8 cellular contexts compared by ENCODE assay signal in the genomic region with DNA sequence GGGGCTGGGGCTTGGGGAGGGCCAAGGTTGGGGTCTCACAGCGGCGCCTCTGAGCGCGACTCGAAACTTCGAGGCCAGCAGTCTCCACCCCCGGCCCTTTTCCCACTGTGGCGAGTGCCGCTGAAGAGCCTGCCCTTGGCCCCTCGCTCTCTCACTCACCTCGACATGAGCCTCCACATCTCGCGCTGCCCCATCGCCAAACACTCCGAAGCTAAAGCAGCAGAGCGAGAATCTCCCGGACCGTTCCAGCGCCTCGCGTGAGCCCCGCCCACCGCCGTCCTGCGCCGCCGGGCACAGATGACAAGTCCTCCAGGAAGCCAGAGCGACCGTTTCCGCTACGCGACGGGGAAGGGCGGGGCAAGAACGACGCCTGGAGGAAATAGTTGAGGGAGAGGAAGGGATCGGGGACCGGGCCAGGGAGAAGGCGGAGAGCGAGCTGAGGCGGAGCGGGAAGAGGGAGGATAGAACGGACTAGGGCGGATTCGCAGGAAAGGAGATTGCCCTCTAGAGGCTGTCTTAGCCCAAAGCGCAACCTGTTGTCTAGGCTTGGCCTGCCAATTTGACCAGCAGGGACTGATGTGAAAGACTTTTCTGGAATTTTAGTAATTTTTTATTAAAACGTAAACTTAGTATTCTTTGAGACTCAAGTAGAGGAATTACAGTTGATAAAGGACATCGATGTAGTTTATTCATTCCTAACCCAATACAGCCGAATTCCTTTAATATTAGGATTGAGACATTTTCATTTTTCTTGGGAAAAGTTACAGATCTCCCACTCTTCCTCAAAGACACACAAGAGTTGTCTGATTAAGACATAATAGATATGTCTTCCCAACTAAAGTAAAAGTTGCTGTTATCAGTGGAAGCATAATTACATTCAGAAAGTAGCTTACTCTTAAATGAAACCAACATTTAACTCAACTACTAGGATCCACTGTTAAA. TPM values are rescaled to one million over a fixed set of nuclear protein-coding genes. Genes with fewer than 3 reads are reported as not detected.
DNase-seq lines count a peak whose midpoint lies in the region; ATAC-seq and TF ChIP-seq lines count a peak whose summit lies in the region.

A gene with protein sequence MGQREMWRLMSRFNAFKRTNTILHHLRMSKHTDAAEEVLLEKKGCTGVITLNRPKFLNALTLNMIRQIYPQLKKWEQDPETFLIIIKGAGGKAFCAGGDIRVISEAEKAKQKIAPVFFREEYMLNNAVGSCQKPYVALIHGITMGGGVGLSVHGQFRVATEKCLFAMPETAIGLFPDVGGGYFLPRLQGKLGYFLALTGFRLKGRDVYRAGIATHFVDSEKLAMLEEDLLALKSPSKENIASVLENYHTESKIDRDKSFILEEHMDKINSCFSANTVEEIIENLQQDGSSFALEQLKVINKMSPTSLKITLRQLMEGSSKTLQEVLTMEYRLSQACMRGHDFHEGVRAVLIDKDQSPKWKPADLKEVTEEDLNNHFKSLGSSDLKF (minus strand): TSS at position 270 of the 942 bp plus-strand sequence. CDS start 76 bp downstream, at position 194.

- no peaks in the 10 kb centered on the region for H3K27me3 Mint-ChIP-seq in T-cell

- H3K4me1 Mint-ChIP-seq in T-cell = peaks cover 50 to 58% (median 56%) of the 10 kb centered on the region in 3 donors

- H3K27ac Mint-ChIP-seq in T-cell = peak within 1 kb of the TSS; percentile 92 to 97

- ATAC-seq in HG02759 (IDR thresholded peaks at IDR 0.05; ENCODE audit: unreplicated experiment) = peak; percentile 96
- peak; percentile 91 to 93 (median 92) for ATAC-seq in T-cell (replicated peaks in 1 of 4)
- peak; percentile 97 to 99 (median 99) for ATAC-seq in heart left ventricle
- ATAC-seq in upper lobe of right lung = peak; percentile 99

- H3K4me3 ChIP-seq in adrenal gland (peak within 1 kb of the TSS in 2 of 4 donors; percentile 77 to 85), heart left ventricle (peak within 1 kb of the TSS; percentile 65 to 86 (median 74)), upper lobe of right lung (peak within 1 kb of the TSS; percentile 74)

- TF ChIP-seq POLR2A in adrenal gland (IDR thresholded peaks at IDR 0.05) (peak; percentile 43 to 92), heart left ventricle (IDR thresholded peaks at IDR 0.05) (peak in 1 of 2 donors; percentile 66)

- no peaks in the 10 kb centered on the region for H3K36me3 Mint-ChIP-seq in T-cell

- H3K27ac ChIP-seq in adrenal gland (peak within 1 kb of the TSS; percentile 23 to 98 (median 86)), heart left ventricle (peak within 1 kb of the TSS; percentile 42 to 92 (median 86)), upper lobe of right lung (peak within 1 kb of the TSS; percentile 85)

- H3K9me3 Mint-ChIP-seq in T-cell = no peaks in the 10 kb centered on the region

- WGBS in adrenal gland, 4 donors = 1% methylated on average over 32 to 49 of the region's 49 CpGs
- WGBS in heart left ventricle, 4 donors = 1% methylated on average over 49 of the region's 49 CpGs

- peak within 1 kb of the TSS; percentile 89 to 99 (median 95) for H3K4me3 Mint-ChIP-seq in T-cell

- H3K27me3 ChIP-seq in adrenal gland (no peaks in the 10 kb centered on the region), heart left ventricle (no peaks in the 10 kb centered on the region), upper lobe of right lung (no peaks in the 10 kb centered on the region)

- H3K9me3 ChIP-seq in adrenal gland (replicated peaks in 1 of 3) (no peaks in the 10 kb centered on the region), heart left ventricle (no peaks in the 10 kb centered on the region), upper lobe of right lung (no peaks in the 10 kb centered on the region)

- CTCF ChIA-PET in T-cell (lab: Charles Lee) = interaction anchor here (0.6 to 2.5 kb wide), 13 partner anchors 11 to 747 kb away, joined by 3 to 7 read pairs (median 3); no protein-coding TSS in a partner anchor

- POLR2A ChIA-PET in T-cell (lab: Charles Lee) = interaction anchor here in 1 of 2 donors (1.2 kb wide), 1 partner anchor 9 kb away, joined by 3 read pairs; no protein-coding TSS in a partner anchor

- TF ChIP-seq CTCF in GM12873 (IDR thresholded peaks at IDR 0.05; ENCODE audit: insufficient read depth, low read depth, low read length, missing control alignments) = peak; percentile 70
- TF ChIP-seq CTCF in adrenal gland (IDR thresholded peaks at IDR 0.05) = peak; percentile 62 to 79 (median 70)
- peak; percentile 58 to 96 (median 74) for TF ChIP-seq CTCF in heart left ventricle (IDR thresholded peaks at IDR 0.05)
- peak; percentile 77 for TF ChIP-seq CTCF in upper lobe of right lung (IDR thresholded peaks at IDR 0.05)

- peak; percentile 93 to 99 (median 96) for DNase-seq in NCI-H1417 (lab: John Stamatoyannopoulos, UW)
- peak; percentile 54 to 84 (median 70) for DNase-seq in T-cell
- DNase-seq in adrenal gland = peak; percentile 98 to 99 (median 98)
- DNase-seq in heart left ventricle = peak; percentile 98 to 99 (median 99)
- peak; percentile 98 to 100 (median 98) for DNase-seq in posterior cingulate gyrus
- DNase-seq in upper lobe of right lung = peak; percentile 99

- peaks cover 17 to 27% of the 10 kb centered on the region in 2 donors for H3K4me1 ChIP-seq in adrenal gland (replicated peaks in 1 of 2)
- H3K4me1 ChIP-seq in heart left ventricle = peaks cover 0 to 25% (median 14%) of the 10 kb centered on the region in 12 donors
- H3K4me1 ChIP-seq in upper lobe of right lung = peaks cover 18% of the 10 kb centered on the region

- intact Hi-C loops in adrenal gland (cut with DNase I) = loop anchor here in 1 of 2 donors (10.0 kb wide), 1 partner anchor 55 kb away; no protein-coding TSS in a partner anchor
- intact Hi-C loops in heart left ventricle (cut with DNase I) = loop anchor here in 3 of 10 donors (5.0 to 10.0 kb wide), 3 partner anchors 52 to 135 kb away; a partner anchor contains a TSS
- intact Hi-C loops in posterior cingulate gyrus (cut with DNase I) = loop anchor here (2.0 to 5.0 kb wide), 2 partner anchors 139 to 228 kb away; a partner anchor contains a TSS
- intact Hi-C loops in upper lobe of right lung (cut with DNase I) = no loop called here

- H3K36me3 ChIP-seq in adrenal gland (replicated peaks in 1 of 2) (no peaks in the 10 kb centered on the region), heart left ventricle (no peaks in the 10 kb centered on the region), upper lobe of right lung (no peaks in the 10 kb centered on the region)

RNA-seq across cellular contexts. Expression of the gene that starts here (rescaled TPM):
- total RNA-seq in T-cell = 10 to 100 TPM; 15.5 to 19.8 (median 19.4) TPM
- total RNA-seq in adrenal gland = 100 to 1,000 TPM in 2 of 8 donors, 10 to 100 TPM in 6; 35.1 to 174 (median 66.4) TPM
- 100 to 1,000 TPM in 1 of 3 donors, 10 to 100 TPM in 2; 18.2 to 116 (median 29.2) TPM for polyA plus RNA-seq in adrenal gland
- total RNA-seq in heart left ventricle = 10 to 100 TPM in 8 of 9 donors, 1 to 10 TPM in 1; 7.7 to 25.3 (median 23.2) TPM
- 10 to 100 TPM in 1 of 2 donors, 1 to 10 TPM in 1; 8.4 to 15.6 TPM for polyA plus RNA-seq in heart left ventricle
- 23.3 TPM for total RNA-seq in upper lobe of right lung
